Comparison of ENCODE assay signal across 12 cellular contexts in genomic region chr17:75665981-75666380, GRCh38. TPM values are rescaled to one million over a fixed set of nuclear protein-coding genes. Genes with fewer than 3 reads are reported as not detected.
DNase-seq lines count a peak whose midpoint lies in the region; ATAC-seq, FAIRE-seq and TF ChIP-seq lines count a peak whose summit lies in the region.
"Had no signal": no experiment of that assay in that cellular context is flagged by ENCODE, and none has a peak within 500 bp of the region (broad histone marks: within the 10 kb centered on the region; RNA-seq: fewer than 3 reads in every experiment).

No MANE protein-coding gene starts in this region.

- SMC1A ChIA-PET in GM12878 (lab: Charles Lee; ENCODE audit: uncharacterized antibody, unreplicated experiment) = interaction anchor here (1.1 to 2.1 kb wide), 7 partner anchors 8 to 32 kb away, joined by 3 to 10 read pairs (median 4); a partner anchor contains a TSS

- no peak for FAIRE-seq in GM12878 (lab: Jason Lieb, UNC)

- no peaks in the 10 kb centered on the region for H4K20me1 ChIP-seq in GM12878 (ENCODE audit: control insufficient read depth, insufficient read depth)

- H3K4me3 Mint-ChIP-seq in stimulated activated naive CD8-positive, alpha-beta T cell treated with anti-CD3 and anti-CD28 coated beads, Interleukin-15, amount 100 ng/mL, for 72 hours = peak overlapping the region in 1 of 2 donors; percentile 73

- in situ Hi-C loops in GM12878 (cut with MboI) = no loop called here

- WGBS in GM12878 (ENCODE audit: insufficient coverage, insufficient replicate concordance, low lambda C conversion rate, missing lambda C conversion rate) = 76% methylated on average over 10 of the region's 10 CpGs
- no CpG with 5 or more reads among the region's 10 CpGs for WGBS in mesendoderm (ENCODE audit: extremely low coverage, insufficient coverage, low lambda C conversion rate)

- peak overlapping the region; percentile 89 for H4K8ac ChIP-seq in mesendoderm (ENCODE audit: low read depth, low read length)

- H2AK5ac ChIP-seq in mesendoderm (ENCODE audit: low read length) = no peak overlapping the region

- H2AFZ ChIP-seq in GM12878 (ENCODE audit: control insufficient read depth, low read depth, low read length) = no peak overlapping the region

- no peak for TF ChIP-seq CTCF in GM12878 (IDR thresholded peaks at IDR 0.05 in 2 of 3, conservative IDR thresholded peaks at IDR 0.05 in 1 of 3; ENCODE audit: control insufficient read depth in 2 of 3, extremely low read depth in 1 of 3, insufficient read depth in 1 of 3, low read depth in 3 of 3, low read length in 3 of 3)

- H3K27ac ChIP-seq in GM12878 (ENCODE audit: control insufficient read depth, insufficient read depth) (no peak overlapping the region), mesendoderm (ENCODE audit: low read depth, low read length) (no peak overlapping the region)

- H3K4me3 ChIP-seq in GM12878 (peak overlapping the region; percentile 79), mesendoderm (ENCODE audit: low read length) (no peak overlapping the region)

- no peak overlapping the region for H4K5ac ChIP-seq in mesendoderm (ENCODE audit: low read length)

- no peak for TF ChIP-seq RAD21 in GM12878 (IDR thresholded peaks at IDR 0.05; ENCODE audit: insufficient read depth, low read depth, low read length)

- H3K36me3 ChIP-seq in GM12878 (ENCODE audit: control insufficient read depth in 2 of 2, insufficient read depth in 2 of 2, low read length in 1 of 2) (peaks cover 3 to 13% of the 10 kb centered on the region in 2 experiments), mesendoderm (ENCODE audit: control insufficient read depth, insufficient read depth, low read length) (no peaks in the 10 kb centered on the region)

- H3K27me3 ChIP-seq in GM12878 (replicated peaks in 1 of 2; ENCODE audit: control insufficient read depth in 2 of 2, insufficient read depth in 2 of 2, low read length in 1 of 2) (no peaks in the 10 kb centered on the region), mesendoderm (ENCODE audit: insufficient read depth, low read length, poor library complexity) (no peaks in the 10 kb centered on the region)

- H2BK120ac ChIP-seq in mesendoderm (ENCODE audit: low read depth, low read length) = no peak overlapping the region

- intact Hi-C loops in GM12878 (cut with micrococcal nuclease; ENCODE audit: unreplicated experiment) = no loop called here

- peaks cover 49% of the 10 kb centered on the region for H3K79me2 ChIP-seq in GM12878 (ENCODE audit: control insufficient read depth, insufficient read depth, low read length)
- H3K79me2 ChIP-seq in mesendoderm (ENCODE audit: control insufficient read depth, insufficient read depth, low read length) = peaks cover 25% of the 10 kb centered on the region

- H3K4me2 ChIP-seq in GM12878 (ENCODE audit: control insufficient read depth, insufficient read depth) (peak overlapping the region; percentile 60), mesendoderm (ENCODE audit: low read length) (peak overlapping the region; percentile 47)

- H3K9ac ChIP-seq in GM12878 (ENCODE audit: control insufficient read depth, insufficient read depth, low read length) (no peak overlapping the region), mesendoderm (ENCODE audit: low read length) (no peak overlapping the region)

- H3K4ac ChIP-seq in mesendoderm (ENCODE audit: low read depth, low read length) = no peak overlapping the region

- no TSS peak for BruUV-seq in GM12878 (replicated peaks; lab: Mats Ljungman, UMichigan)

- peaks cover 23% of the 10 kb centered on the region for H3K4me1 ChIP-seq in GM12878 (ENCODE audit: control insufficient read depth, insufficient read depth, low read length)
- no peaks in the 10 kb centered on the region for H3K4me1 ChIP-seq in mesendoderm (ENCODE audit: control insufficient read depth, low read depth, low read length)

- H3K23ac ChIP-seq in mesendoderm (ENCODE audit: low read length) = no peak overlapping the region

- no peak for DNase-seq in stimulated activated naive CD8-positive, alpha-beta T cell treated with anti-CD3 and anti-CD28 coated beads, Interleukin-15, amount 100 ng/mL, for 72 hours
- no peak for DNase-seq in stimulated activated naive CD8-positive, alpha-beta T cell treated with anti-CD3 and anti-CD28 coated beads, Interleukin-15, Interleukin-2, amounts not matched to agents 100 U/mL and 50 U/mL, for 24 hours
- DNase-seq in GM12878 (ENCODE audit: low read depth, low spot score) (no peak), mesendoderm (no peak), NCI-H146 (lab: John Stamatoyannopoulos, UW) (no peak), NCI-H748 (lab: John Stamatoyannopoulos, UW; ENCODE audit: unreplicated experiment) (no peak)
- DNase-seq in effector CD8-positive, alpha-beta T cell (lab: John Stamatoyannopoulos, UW) = no peak
- DNase-seq: activated CD4-positive, alpha-beta T cell treated with anti-CD3 and anti-CD28 coated beads for 48 hours; EL; foreskin melanocyte; NCI-H1417 treated with DMSO at 0.1 percent for 48 hours had no signal

- no peak overlapping the region for H3K18ac ChIP-seq in mesendoderm (ENCODE audit: low read length)

- TF ChIP-seq EP300 in GM12878 (IDR thresholded peaks at IDR 0.05; ENCODE audit: borderline replicate concordance in 1 of 2, control insufficient read depth in 1 of 2, low read depth in 2 of 2, low read length in 2 of 2) = no peak

- peaks cover 32% of the 10 kb centered on the region for H3K4me1 Mint-ChIP-seq in stimulated activated naive CD8-positive, alpha-beta T cell treated with anti-CD3 and anti-CD28 coated beads, Interleukin-15, amount 100 ng/mL, for 72 hours

- no peak overlapping the region for H2BK15ac ChIP-seq in mesendoderm (replicated peaks; ENCODE audit: low read depth)

- peak overlapping the region; percentile 31 to 76 for H3K27ac Mint-ChIP-seq in stimulated activated naive CD8-positive, alpha-beta T cell treated with anti-CD3 and anti-CD28 coated beads, Interleukin-15, amount 100 ng/mL, for 72 hours

- no peak for ATAC-seq in stimulated activated naive CD8-positive, alpha-beta T cell treated with anti-CD3 and anti-CD28 coated beads, Interleukin-15, amount 100 ng/mL, for 72 hours
- ATAC-seq in stimulated activated naive CD8-positive, alpha-beta T cell treated with anti-CD3 and anti-CD28 coated beads, Interleukin-15, Interleukin-2, amounts not matched to agents 100 U/mL and 50 U/mL, for 24 hours = no peak
- ATAC-seq in GM12878 (no peak), HG02885 (IDR thresholded peaks at IDR 0.05; ENCODE audit: poor library complexity, unreplicated experiment) (no peak)

- H3K9me3 Mint-ChIP-seq in stimulated activated naive CD8-positive, alpha-beta T cell treated with anti-CD3 and anti-CD28 coated beads, Interleukin-15, amount 100 ng/mL, for 72 hours = no peaks in the 10 kb centered on the region

- peaks cover 5% of the 10 kb centered on the region for H3K79me1 ChIP-seq in mesendoderm (ENCODE audit: low read length)

- no peaks in the 10 kb centered on the region for H3K27me3 Mint-ChIP-seq in stimulated activated naive CD8-positive, alpha-beta T cell treated with anti-CD3 and anti-CD28 coated beads, Interleukin-15, amount 100 ng/mL, for 72 hours

- no peaks in the 10 kb centered on the region for H3K9me3 ChIP-seq in GM12878 (replicated peaks; ENCODE audit: control insufficient read depth, insufficient read depth, low read length)

- TF ChIP-seq POLR2A in GM12878 (IDR thresholded peaks at IDR 0.05; ENCODE audit: low read depth, low read length) = no peak

- RAD21 ChIA-PET in GM12878 (lab: Charles Lee; ENCODE audit: unreplicated experiment) = interaction anchor here (0.9 to 1.0 kb wide), 3 partner anchors 8 to 150 kb away, joined by 3 to 4 read pairs (median 3); partner anchors contain the start of gene TSEN54

- no peak overlapping the region for H2BK5ac ChIP-seq in mesendoderm (ENCODE audit: low read length)

- POLR2A ChIA-PET in GM12878 (lab: Charles Lee) = interaction anchor here (0.9 to 2.4 kb wide), 6 partner anchors 9 to 114 kb away, joined by 3 to 12 read pairs (median 4); partner anchors contain the start of gene SMIM5

- H3K56ac ChIP-seq in mesendoderm (ENCODE audit: low read length) = no peak overlapping the region

- CTCF ChIA-PET in GM12878 (lab: Yijun Ruan, JAX) = interaction anchor here (0.5 to 6.0 kb wide), 11 partner anchors 10 to 98 kb away, joined by 3 to 30 read pairs (median 5); partner anchors contain the start of gene SMIM5

RNA-seq across cellular contexts. Expression of gene RECQL5, which starts 1.0 kb away (rescaled TPM):
- 112 and 142 TPM in 2 replicates for total RNA-seq in GM12878 (2013; cell fraction: nucleolus; rRNA removed)
- total RNA-seq in GM12878 (2014; rRNA removed) (22.3 and 26.8 TPM in 2 replicates), GM12878 (2014; rRNA removed; fragmentation: Illumina TruSeq; extraction: Trizol) (13.9 and 15.3 TPM in 2 replicates), GM12878 (2021) (30.0 and 32.1 TPM in 2 replicates)
- 13.1 TPM for polyA plus RNA-seq in GM12878 (2011; ENCODE audit: low read depth)
- polyA plus RNA-seq in GM12878 (2011; rRNA removed) (10.5 and 15.2 TPM in 2 replicates), GM12878 (2014; fragmentation: Illumina TruSeq; extraction: Trizol) (11.2 and 18.0 TPM in 2 replicates), GM12878 (2014; fragmentation: Nextera tagmentation; extraction: Ambion mirVana) (1 to 10 TPM; 3.6 to 6.4 TPM), GM12878 (2014; rRNA removed) (26.6 and 30.6 TPM in 2 replicates), GM12878 (2016; fragmentation: Nextera tagmentation; extraction: Ambion mirVana) (10 to 100 TPM; 26.9 to 27.3 TPM)
- polyA plus RNA-seq in GM12878 (2011; cell fraction: cytosol; rRNA removed) = 15.7 and 17.6 TPM in 2 replicates
- polyA plus RNA-seq in GM12878 (2011; cell fraction: nucleus; rRNA removed) = 194 and 196 TPM in 2 replicates
- 28.1 and 34.0 TPM in 2 replicates for polyA plus RNA-seq in GM12878 (2012)
- polyA minus RNA-seq in GM12878 (2011; rRNA and poly(A)+ RNA removed) = 18.1 and 28.2 TPM in 2 replicates
- polyA minus RNA-seq in GM12878 (2011; cell fraction: cytosol; rRNA and poly(A)+ RNA removed) = 8.1 and 13.6 TPM in 2 replicates
- 29.1 and 47.5 TPM in 2 replicates for polyA minus RNA-seq in GM12878 (2011; cell fraction: nucleus; rRNA and poly(A)+ RNA removed)
- 12.6 TPM for polyA plus RNA-seq in mesendoderm (2013, experiment 1 of 2)
- 11.4 TPM for polyA plus RNA-seq in mesendoderm (2013, experiment 2 of 2)

RNA-seq across cellular contexts. Expression of gene SAP30BP, which starts 1.2 kb away (rescaled TPM):
- 99.0 and 115 TPM in 2 replicates for total RNA-seq in GM12878 (2013; cell fraction: nucleolus; rRNA removed)
- total RNA-seq in GM12878 (2014; rRNA removed) (57.9 and 61.9 TPM in 2 replicates), GM12878 (2014; rRNA removed; fragmentation: Illumina TruSeq; extraction: Trizol) (67.7 and 71.2 TPM in 2 replicates), GM12878 (2021) (76.8 and 89.3 TPM in 2 replicates)
- polyA plus RNA-seq in GM12878 (2011; ENCODE audit: low read depth) = 40.6 TPM
- polyA plus RNA-seq in GM12878 (2011; rRNA removed) (73.7 and 77.4 TPM in 2 replicates), GM12878 (2014; fragmentation: Illumina TruSeq; extraction: Trizol) (97.8 and 100 TPM in 2 replicates), GM12878 (2014; fragmentation: Nextera tagmentation; extraction: Ambion mirVana) (100 to 1,000 TPM; 149 to 166 TPM), GM12878 (2014; rRNA removed) (87.7 and 91.2 TPM in 2 replicates), GM12878 (2016; fragmentation: Nextera tagmentation; extraction: Ambion mirVana) (100 to 1,000 TPM; 107 to 116 TPM)
- 90.9 and 110 TPM in 2 replicates for polyA plus RNA-seq in GM12878 (2011; cell fraction: cytosol; rRNA removed)
- 309 and 339 TPM in 2 replicates for polyA plus RNA-seq in GM12878 (2011; cell fraction: nucleus; rRNA removed)
- 64.2 and 66.5 TPM in 2 replicates for polyA plus RNA-seq in GM12878 (2012)
- polyA minus RNA-seq in GM12878 (2011; rRNA and poly(A)+ RNA removed) = 50.5 and 57.8 TPM in 2 replicates
- polyA minus RNA-seq in GM12878 (2011; cell fraction: cytosol; rRNA and poly(A)+ RNA removed) = 19.1 and 32.4 TPM in 2 replicates
- 33.9 and 65.3 TPM in 2 replicates for polyA minus RNA-seq in GM12878 (2011; cell fraction: nucleus; rRNA and poly(A)+ RNA removed)
- polyA plus RNA-seq in mesendoderm (2013, experiment 1 of 2) = 68.5 TPM
- 69.7 TPM for polyA plus RNA-seq in mesendoderm (2013, experiment 2 of 2)

RNA-seq across cellular contexts. Expression of gene SMIM5, which starts 32.7 kb away (rescaled TPM):
- total RNA-seq in GM12878 (2013; cell fraction: nucleolus; rRNA removed) = 0.38 and 0.61 TPM in 2 replicates
- total RNA-seq in GM12878 (2014; rRNA removed) = not detected in 2 replicates
- not detected in 2 replicates for total RNA-seq in GM12878 (2014; rRNA removed; fragmentation: Illumina TruSeq; extraction: Trizol)
- not detected in 2 replicates for total RNA-seq in GM12878 (2021)
- polyA plus RNA-seq in GM12878 (2011; ENCODE audit: low read depth) = 0.07 TPM
- not detected in 2 replicates for polyA plus RNA-seq in GM12878 (2011; rRNA removed)
- not detected in 2 replicates for polyA plus RNA-seq in GM12878 (2011; cell fraction: cytosol; rRNA removed)
- 0.20 TPM in 1 of 2 replicates, not detected in the other for polyA plus RNA-seq in GM12878 (2011; cell fraction: nucleus; rRNA removed)
- polyA plus RNA-seq in GM12878 (2012) = 0.20 and 0.39 TPM in 2 replicates
- polyA plus RNA-seq in GM12878 (2014; fragmentation: Illumina TruSeq; extraction: Trizol) = not detected in 2 replicates
- not detected for polyA plus RNA-seq in GM12878 (2014; fragmentation: Nextera tagmentation; extraction: Ambion mirVana)
- polyA plus RNA-seq in GM12878 (2014; rRNA removed) = 0.04 TPM in 1 of 2 replicates, not detected in the other
- under 1 TPM; 0.08 to 0.11 TPM for polyA plus RNA-seq in GM12878 (2016; fragmentation: Nextera tagmentation; extraction: Ambion mirVana)
- polyA minus RNA-seq in GM12878 (2011; rRNA and poly(A)+ RNA removed) = not detected in 2 replicates
- not detected in 2 replicates for polyA minus RNA-seq in GM12878 (2011; cell fraction: cytosol; rRNA and poly(A)+ RNA removed)
- not detected in 2 replicates for polyA minus RNA-seq in GM12878 (2011; cell fraction: nucleus; rRNA and poly(A)+ RNA removed)
- polyA plus RNA-seq in mesendoderm (2013, experiment 1 of 2) = not detected
- polyA plus RNA-seq in mesendoderm (2013, experiment 2 of 2) = 0.03 TPM

RNA-seq across cellular contexts. Expression of gene ITGB4, which starts 55.3 kb away (rescaled TPM):
- total RNA-seq in GM12878 (2013; cell fraction: nucleolus; rRNA removed) = 0.46 and 0.61 TPM in 2 replicates
- 0.05 and 0.06 TPM in 2 replicates for total RNA-seq in GM12878 (2014; rRNA removed)
- total RNA-seq in GM12878 (2014; rRNA removed; fragmentation: Illumina TruSeq; extraction: Trizol) = 0.18 and 0.28 TPM in 2 replicates
- 1.6 and 1.9 TPM in 2 replicates for total RNA-seq in GM12878 (2021)
- 0.33 TPM for polyA plus RNA-seq in GM12878 (2011; ENCODE audit: low read depth)
- polyA plus RNA-seq in GM12878 (2011; rRNA removed) = 0.20 and 0.39 TPM in 2 replicates
- 0.24 and 0.27 TPM in 2 replicates for polyA plus RNA-seq in GM12878 (2011; cell fraction: cytosol; rRNA removed)
- 0.64 and 1.1 TPM in 2 replicates for polyA plus RNA-seq in GM12878 (2011; cell fraction: nucleus; rRNA removed)
- 1.3 TPM in 2 replicates for polyA plus RNA-seq in GM12878 (2012)
- polyA plus RNA-seq in GM12878 (2014; fragmentation: Illumina TruSeq; extraction: Trizol) = 0.10 TPM in 1 of 2 replicates, not detected in the other
- polyA plus RNA-seq in GM12878 (2014; fragmentation: Nextera tagmentation; extraction: Ambion mirVana) = not detected
- polyA plus RNA-seq in GM12878 (2014; rRNA removed) = 0.35 and 0.44 TPM in 2 replicates
- under 1 TPM; 0.20 to 0.45 TPM for polyA plus RNA-seq in GM12878 (2016; fragmentation: Nextera tagmentation; extraction: Ambion mirVana)
- polyA minus RNA-seq in GM12878 (2011; rRNA and poly(A)+ RNA removed) = 0.51 and 2.0 TPM in 2 replicates
- polyA minus RNA-seq in GM12878 (2011; cell fraction: cytosol; rRNA and poly(A)+ RNA removed) = 1.9 and 2.4 TPM in 2 replicates
- 1.8 and 2.7 TPM in 2 replicates for polyA minus RNA-seq in GM12878 (2011; cell fraction: nucleus; rRNA and poly(A)+ RNA removed)
- 1.0 TPM for polyA plus RNA-seq in mesendoderm (2013, experiment 1 of 2)
- 1.4 TPM for polyA plus RNA-seq in mesendoderm (2013, experiment 2 of 2)
